In the genomic region with DNA sequence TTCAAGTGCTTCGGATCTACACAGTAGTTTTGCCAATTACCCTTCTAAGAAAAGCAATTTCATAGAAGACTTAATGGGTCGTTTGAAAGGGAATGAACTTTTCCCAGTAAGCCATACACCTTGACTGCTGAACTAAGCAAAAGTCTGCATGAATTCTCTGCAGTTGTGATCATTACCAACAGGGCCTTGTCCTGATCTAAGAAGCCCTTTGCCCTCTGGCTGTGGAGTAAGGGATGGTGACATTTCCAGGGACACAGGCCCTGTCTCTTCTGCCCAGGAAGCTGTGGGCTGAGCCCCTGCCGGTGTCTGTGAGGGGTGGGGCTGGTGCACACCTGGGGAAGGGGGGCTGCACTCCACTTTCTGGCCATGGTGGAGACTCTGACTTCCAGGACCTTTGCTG, we compare ENCODE assay signal across 1 cellular context.
TF ChIP-seq lines count a peak whose summit lies in the region.

No MANE protein-coding gene starts in this region.

TF ChIP-seq in liver, 16 proteins besides CTCF, POLR2A, EP300 and RAD21:
- TF ChIP-seq SP1 (IDR thresholded peaks at IDR 0.05) (peak; percentile 51), GABPA (IDR thresholded peaks at IDR 0.05 in 1 of 2, conservative IDR thresholded peaks at IDR 0.05 in 1 of 2) (no peak), TAF1 (conservative IDR thresholded peaks at IDR 0.05) (no peak), HNF4A (conservative IDR thresholded peaks at IDR 0.05) (peak; percentile 44 to 76), RXRA (IDR thresholded peaks at IDR 0.05) (peak in 1 of 2 donors; percentile 18), MAX (IDR thresholded peaks at IDR 0.05) (no peak), EGR1 (IDR thresholded peaks at IDR 0.05; ENCODE audit: low read depth in 2 of 2) (no peak), NR2F2 (IDR thresholded peaks at IDR 0.05) (no peak)
- TF ChIP-seq, protein P1, sequence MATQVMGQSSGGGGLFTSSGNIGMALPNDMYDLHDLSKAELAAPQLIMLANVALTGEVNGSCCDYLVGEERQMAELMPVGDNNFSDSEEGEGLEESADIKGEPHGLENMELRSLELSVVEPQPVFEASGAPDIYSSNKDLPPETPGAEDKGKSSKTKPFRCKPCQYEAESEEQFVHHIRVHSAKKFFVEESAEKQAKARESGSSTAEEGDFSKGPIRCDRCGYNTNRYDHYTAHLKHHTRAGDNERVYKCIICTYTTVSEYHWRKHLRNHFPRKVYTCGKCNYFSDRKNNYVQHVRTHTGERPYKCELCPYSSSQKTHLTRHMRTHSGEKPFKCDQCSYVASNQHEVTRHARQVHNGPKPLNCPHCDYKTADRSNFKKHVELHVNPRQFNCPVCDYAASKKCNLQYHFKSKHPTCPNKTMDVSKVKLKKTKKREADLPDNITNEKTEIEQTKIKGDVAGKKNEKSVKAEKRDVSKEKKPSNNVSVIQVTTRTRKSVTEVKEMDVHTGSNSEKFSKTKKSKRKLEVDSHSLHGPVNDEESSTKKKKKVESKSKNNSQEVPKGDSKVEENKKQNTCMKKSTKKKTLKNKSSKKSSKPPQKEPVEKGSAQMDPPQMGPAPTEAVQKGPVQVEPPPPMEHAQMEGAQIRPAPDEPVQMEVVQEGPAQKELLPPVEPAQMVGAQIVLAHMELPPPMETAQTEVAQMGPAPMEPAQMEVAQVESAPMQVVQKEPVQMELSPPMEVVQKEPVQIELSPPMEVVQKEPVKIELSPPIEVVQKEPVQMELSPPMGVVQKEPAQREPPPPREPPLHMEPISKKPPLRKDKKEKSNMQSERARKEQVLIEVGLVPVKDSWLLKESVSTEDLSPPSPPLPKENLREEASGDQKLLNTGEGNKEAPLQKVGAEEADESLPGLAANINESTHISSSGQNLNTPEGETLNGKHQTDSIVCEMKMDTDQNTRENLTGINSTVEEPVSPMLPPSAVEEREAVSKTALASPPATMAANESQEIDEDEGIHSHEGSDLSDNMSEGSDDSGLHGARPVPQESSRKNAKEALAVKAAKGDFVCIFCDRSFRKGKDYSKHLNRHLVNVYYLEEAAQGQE (IDR thresholded peaks at IDR 0.05): no peak
